In genomic region chr18:11950824-11951223, GRCh38 we compare ENCODE assay signal across 11 cellular contexts.
"Had no signal": no experiment of that assay in that cellular context is flagged by ENCODE, and none has a peak within 500 bp of the region (broad histone marks: within the 10 kb centered on the region; RNA-seq: fewer than 3 reads in every experiment).

No MANE protein-coding gene starts in this region.

- H3K27me3 ChIP-seq: gastroesophageal sphincter, hepatocyte, ovary, tibial artery had no signal

- H3K4me3 ChIP-seq: gastroesophageal sphincter, hepatocyte, left ventricle myocardium inferior, ovary, tibial artery had no signal

- ATAC-seq: activated naive CD4-positive, alpha-beta T cell treated with anti-CD3 and anti-CD28 coated beads, Interleukin-2, amount 50 U/mL, for 72 hours; effector memory CD8-positive, alpha-beta T cell; gastroesophageal sphincter had no signal

- H3K79me2 ChIP-seq: hepatocyte had no signal

- H3K27ac ChIP-seq: epithelial cell of prostate, hepatocyte, left ventricle myocardium inferior, ovary, tibial artery had no signal

- H3K4me2 ChIP-seq: hepatocyte had no signal

- FAIRE-seq: kidney had no signal

- H3K36me3 ChIP-seq: gastroesophageal sphincter, left ventricle myocardium inferior, ovary, tibial artery had no signal

- H3K9me3 ChIP-seq: left ventricle myocardium inferior, ovary had no signal

- DNase-seq: amniotic stem cell; cerebellar nuclear complex; effector memory CD8-positive, alpha-beta T cell; kidney; left ventricle myocardium inferior; ovary; tibial artery had no signal
